Comparison of ENCODE assay signal across 18 cellular contexts in genomic region chr16:87334611-87335305, GRCh38.
"Had no signal": no experiment of that assay in that cellular context is flagged by ENCODE, and none has a peak within 500 bp of the region (broad histone marks: within the 10 kb centered on the region; RNA-seq: fewer than 3 reads in every experiment).

No MANE protein-coding gene starts in this region.

- H3K9me3 Mint-ChIP-seq: naive thymus-derived CD8-positive, alpha-beta T cell had no signal

- H3K36me3 ChIP-seq: ovary had no signal

- H3K27me3 ChIP-seq: colonic mucosa, esophagus squamous epithelium, gastroesophageal sphincter, hepatocyte, ovary, transverse colon had no signal

- H3K27ac ChIP-seq: colonic mucosa, esophagus squamous epithelium, hepatocyte, ovary, thoracic aorta, transverse colon had no signal

- H3K4me1 ChIP-seq: colonic mucosa, transverse colon had no signal

- H2AFZ ChIP-seq: hepatocyte had no signal

- DNase-seq: cerebellar nuclear complex; colonic mucosa; dermis blood vessel endothelial cell; esophagus squamous epithelium; foreskin fibroblast; left colon; mammary epithelial cell; naive thymus-derived CD8-positive, alpha-beta T cell; ovary; small intestine; stimulated activated CD4-positive, alpha-beta T cell treated with anti-CD3 and anti-CD28 coated beads, Interleukin-2, amount 100 ng/mL, for 48 hours; stimulated activated naive CD8-positive, alpha-beta T cell treated with anti-CD3 and anti-CD28 coated beads, Interleukin-15, Interleukin-2, amounts not matched to agents 100 U/mL and 50 U/mL, for 24 hours; transverse colon had no signal

- H3K4me3 ChIP-seq: colonic mucosa, esophagus squamous epithelium, gastroesophageal sphincter, hepatocyte, mucosa of descending colon, ovary, thoracic aorta, transverse colon had no signal

- ATAC-seq: gastroesophageal sphincter; left colon; mucosa of descending colon; right cardiac atrium; stimulated activated naive CD8-positive, alpha-beta T cell treated with anti-CD3 and anti-CD28 coated beads, Interleukin-15, Interleukin-2, amounts not matched to agents 100 U/mL and 50 U/mL, for 24 hours had no signal

- H3K9me3 ChIP-seq: colonic mucosa, esophagus squamous epithelium, gastroesophageal sphincter, mucosa of descending colon, ovary, thoracic aorta, transverse colon had no signal

- H3K4me2 ChIP-seq: hepatocyte had no signal
